Comparison of ENCODE assay signal across 8 cellular contexts in the genomic region with DNA sequence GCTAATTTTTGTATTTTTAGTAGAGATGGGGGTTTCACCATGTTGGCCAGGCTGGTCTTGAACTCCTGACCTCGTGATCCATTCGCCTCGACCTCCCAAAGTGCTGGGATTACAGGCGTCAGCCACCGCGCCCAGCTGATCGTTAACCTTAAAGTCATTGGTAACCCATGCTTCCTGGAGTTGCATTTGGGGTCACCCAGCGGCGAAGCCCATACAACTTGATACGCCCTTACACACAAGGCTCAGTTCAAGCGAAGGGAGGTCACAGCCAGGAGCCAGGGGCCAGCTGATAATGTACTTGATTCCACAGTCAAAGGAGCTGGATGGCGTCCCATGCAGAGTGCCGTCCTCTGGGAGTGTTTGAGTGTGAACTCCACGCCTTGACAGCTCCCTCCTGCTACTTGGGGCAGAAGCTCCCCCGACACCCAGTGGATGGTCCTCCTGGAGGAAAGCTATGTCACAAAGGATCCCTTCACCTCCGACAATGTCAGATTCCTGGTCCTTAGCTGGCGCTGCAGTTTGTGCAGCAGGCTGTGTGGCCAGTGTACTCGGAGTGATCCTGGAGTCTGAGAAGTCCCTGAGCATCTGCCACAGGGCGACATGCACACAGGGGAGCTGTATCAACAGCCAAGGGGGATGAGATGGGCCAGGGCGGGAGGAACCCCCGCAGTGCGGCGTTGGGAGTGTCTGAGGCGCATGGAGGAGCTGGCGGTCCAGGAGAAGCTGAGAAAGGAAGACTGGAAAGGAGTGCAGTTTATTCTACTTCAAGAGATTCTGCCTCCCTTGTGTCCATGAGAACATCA. TPM values are rescaled to one million over a fixed set of nuclear protein-coding genes. Genes with fewer than 3 reads are reported as not detected.
DNase-seq lines count a peak whose midpoint lies in the region; ATAC-seq, FAIRE-seq and TF ChIP-seq lines count a peak whose summit lies in the region.

No MANE protein-coding gene starts in this region.

- no peak for FAIRE-seq in astrocyte (lab: Jason Lieb, UNC)

- H3K9ac ChIP-seq in astrocyte (ENCODE audit: low read length), result no peak overlapping the region

- H3K36me3 ChIP-seq in astrocyte (ENCODE audit: insufficient read depth, low read length) (no peaks in the 10 kb centered on the region), tibial artery (no peaks in the 10 kb centered on the region)

- no peaks in the 10 kb centered on the region for H3K9me3 Mint-ChIP-seq in activated T-cell treated with anti-CD3 and anti-CD28 coated beads, Interleukin-2, amount 50 U/mL, for 24 hours
- H3K9me3 Mint-ChIP-seq in astrocyte (ENCODE audit: unreplicated experiment) (no peaks in the 10 kb centered on the region), memory B cell (no peaks in the 10 kb centered on the region)

- peaks cover 41% of the 10 kb centered on the region for H3K4me1 Mint-ChIP-seq in activated T-cell treated with anti-CD3 and anti-CD28 coated beads, Interleukin-2, amount 50 U/mL, for 24 hours (ENCODE audit: low read depth)
- H3K4me1 Mint-ChIP-seq in astrocyte (ENCODE audit: low read depth, unreplicated experiment) (peaks cover 16% of the 10 kb centered on the region), memory B cell (peaks cover 16% of the 10 kb centered on the region)

- H3K4me3 Mint-ChIP-seq in activated T-cell treated with anti-CD3 and anti-CD28 coated beads, Interleukin-2, amount 50 U/mL, for 24 hours, result peak overlapping the region; percentile 69
- H3K4me3 Mint-ChIP-seq in astrocyte (ENCODE audit: unreplicated experiment), result peak overlapping the region; percentile 40
- peak overlapping the region; percentile 86 for H3K4me3 Mint-ChIP-seq in memory B cell

- H3K27ac Mint-ChIP-seq in activated T-cell treated with anti-CD3 and anti-CD28 coated beads, Interleukin-2, amount 50 U/mL, for 24 hours, result peak overlapping the region; percentile 87
- H3K27ac Mint-ChIP-seq in astrocyte (ENCODE audit: unreplicated experiment), result no peak overlapping the region
- peak overlapping the region; percentile 75 for H3K27ac Mint-ChIP-seq in memory B cell

- intact Hi-C loops in tibial artery (cut with DNase I; ENCODE audit: low total_unique reads), result no loop called here

- TF ChIP-seq CTCF in astrocyte (IDR thresholded peaks at IDR 0.05; ENCODE audit: insufficient read depth, low read depth, low read length) (no peak), tibial artery (IDR thresholded peaks at IDR 0.05) (no peak)

- H3K27ac ChIP-seq in astrocyte (ENCODE audit: low read depth, low read length) (no peak overlapping the region), tibial artery (peak overlapping the region; percentile 92 to 94)

- no peaks in the 10 kb centered on the region for H3K9me3 ChIP-seq in astrocyte (ENCODE audit: insufficient read depth, low read depth, low read length)
- no peaks in the 10 kb centered on the region for H3K9me3 ChIP-seq in tibial artery

- no peak for ATAC-seq in memory B cell (ENCODE audit: low read depth)
- ATAC-seq in GM19397 (IDR thresholded peaks at IDR 0.05; ENCODE audit: unreplicated experiment), result no peak
- no peak for ATAC-seq in GM21529 (IDR thresholded peaks at IDR 0.05; ENCODE audit: unreplicated experiment)

- peak overlapping the region; percentile 84 for H3K4me2 ChIP-seq in astrocyte (ENCODE audit: low read length)

- H3K27me3 ChIP-seq in astrocyte (ENCODE audit: insufficient read depth, low read length) (no peaks in the 10 kb centered on the region), tibial artery (no peaks in the 10 kb centered on the region)

- peaks cover 19% of the 10 kb centered on the region for H3K36me3 Mint-ChIP-seq in activated T-cell treated with anti-CD3 and anti-CD28 coated beads, Interleukin-2, amount 50 U/mL, for 24 hours (ENCODE audit: low read depth)
- H3K36me3 Mint-ChIP-seq in astrocyte (ENCODE audit: low read depth, unreplicated experiment), result peaks cover 5% of the 10 kb centered on the region
- H3K36me3 Mint-ChIP-seq in memory B cell, result no peaks in the 10 kb centered on the region

- no peaks in the 10 kb centered on the region for H3K27me3 Mint-ChIP-seq in activated T-cell treated with anti-CD3 and anti-CD28 coated beads, Interleukin-2, amount 50 U/mL, for 24 hours
- H3K27me3 Mint-ChIP-seq in astrocyte (ENCODE audit: low read depth, unreplicated experiment) (no peaks in the 10 kb centered on the region), memory B cell (no peaks in the 10 kb centered on the region)

- H4K20me1 ChIP-seq in astrocyte (ENCODE audit: insufficient read depth, low read length), result peaks cover 4% of the 10 kb centered on the region

- DNase-seq in activated T-cell treated with anti-CD3 and anti-CD28 coated beads, Interleukin-2, amount 50 U/mL, for 24 hours, result no peak
- no peak for DNase-seq in activated T-cell treated with anti-CD3 and anti-CD28 coated beads, Interleukin-2, amount 50 U/mL, for 1 hour
- DNase-seq in astrocyte (ENCODE audit: low read depth) (no peak), memory B cell (ENCODE audit: low spot score in 2 of 2) (peak; percentile 3 to 31), tibial artery (no peak)
- no peak for DNase-seq in activated CD4-positive, CD25-positive, alpha-beta regulatory T cell treated with anti-CD3 and anti-CD28 coated beads, Interleukin-2, amount 50 U/mL, for 72 hours

- H2AFZ ChIP-seq in astrocyte (ENCODE audit: low read depth, low read length), result no peak overlapping the region

- H3K4me3 ChIP-seq in astrocyte (ENCODE audit: insufficient read depth, low read depth, low read length) (no peak overlapping the region), tibial artery (peak overlapping the region; percentile 90 to 92)

- H3K79me2 ChIP-seq in astrocyte (ENCODE audit: insufficient read depth, low read length), result peaks cover 25% of the 10 kb centered on the region

- H3K4me1 ChIP-seq in astrocyte (ENCODE audit: insufficient read depth, low read length) (peaks cover 3% of the 10 kb centered on the region), tibial artery (peaks cover 0 to 7% (median 2%) of the 10 kb centered on the region in 4 donors)

RNA-seq across cellular contexts. Expression of a gene that starts 7.9 kb away (rescaled TPM):
- 16.5 and 17.5 TPM in 2 replicates for total RNA-seq in astrocyte

RNA-seq across cellular contexts. Expression of a gene that starts 8.3 kb away (rescaled TPM):
- 746 and 840 TPM in 2 replicates for total RNA-seq in astrocyte

RNA-seq across cellular contexts. Expression of a gene that starts 44.9 kb away (rescaled TPM):
- total RNA-seq in astrocyte, result 23.1 and 25.2 TPM in 2 replicates

Comparison
In these comparisons a context has a peak if more than half of its experiments do, and no peak if none do; other contexts are left out.
1. DNase-seq: peak in memory B cell (2 of 2); none in activated T-cell treated with anti-CD3 and anti-CD28 coated beads, Interleukin-2, amount 50 U/mL, for 24 hours (single experiment), activated T-cell treated with anti-CD3 and anti-CD28 coated beads, Interleukin-2, amount 50 U/mL, for 1 hour (single experiment), astrocyte (single experiment), tibial artery (0 of 2) and activated CD4-positive, CD25-positive, alpha-beta regulatory T cell treated with anti-CD3 and anti-CD28 coated beads, Interleukin-2, amount 50 U/mL, for 72 hours (single experiment).
2. Peak in every context shown above with its lines, with median percentiles within 50 percentile points of each other: H3K4me3 Mint-ChIP-seq.